Comparison of ENCODE assay signal across 8 cellular contexts in genomic region chr4:55397521-55398321, GRCh38. TPM values are rescaled to one million over a fixed set of nuclear protein-coding genes. Genes with fewer than 3 reads are reported as not detected.
DNase-seq lines count a peak whose midpoint lies in the region; ATAC-seq and TF ChIP-seq lines count a peak whose summit lies in the region.

No MANE protein-coding gene starts in this region.

- H3K9me2 ChIP-seq in PC-9 (ENCODE audit: insufficient read depth): no peaks in the 10 kb centered on the region

- intact Hi-C loops in PC-9 (cut with micrococcal nuclease; ENCODE audit: unreplicated experiment) (loop anchor here (1.0 to 5.0 kb wide), 3 partner anchors 35 to 385 kb away; partner anchors contain the start of gene SRD5A3), posterior vena cava (cut with DNase I) (loop anchor here in 1 of 2 donors (5.0 kb wide), 2 partner anchors 50 to 455 kb away; partner anchors contain the start of genes EXOC1 and SRD5A3)

- H2AFZ ChIP-seq in PC-9: no peak overlapping the region

- H3K79me2 ChIP-seq in PC-9 (ENCODE audit: low read depth): peaks cover 54% of the 10 kb centered on the region

- H3K27ac ChIP-seq in PC-9: peak overlapping the region; percentile 55

- peaks cover 23% of the 10 kb centered on the region; the same call in 1 of the 2 replicates for H3F3A ChIP-seq in PC-9 (ENCODE audit: insufficient read depth, low read depth)

- H3K4me2 ChIP-seq in PC-9: peak overlapping the region; percentile 95

- H3K27me3 Mint-ChIP-seq in activated CD8-positive, alpha-beta memory T cell treated with anti-CD3 and anti-CD28 coated beads, Interleukin-2, amount 10 ng/mL, durations not matched to agents 7 days and 5 days: no peaks in the 10 kb centered on the region
- no peaks in the 10 kb centered on the region for H3K27me3 Mint-ChIP-seq in effector memory CD8-positive, alpha-beta T cell
- no peaks in the 10 kb centered on the region for H3K27me3 Mint-ChIP-seq in naive thymus-derived CD8-positive, alpha-beta T cell

- no peaks in the 10 kb centered on the region for H3K9me3 Mint-ChIP-seq in activated CD8-positive, alpha-beta memory T cell treated with anti-CD3 and anti-CD28 coated beads, Interleukin-2, amount 10 ng/mL, durations not matched to agents 7 days and 5 days (ENCODE audit: low read depth)
- H3K9me3 Mint-ChIP-seq in effector memory CD8-positive, alpha-beta T cell: no peaks in the 10 kb centered on the region
- H3K9me3 Mint-ChIP-seq in naive thymus-derived CD8-positive, alpha-beta T cell: no peaks in the 10 kb centered on the region

- H3K4me3 ChIP-seq in PC-9: peak overlapping the region; percentile 67

- H4K20me1 ChIP-seq in PC-9 (ENCODE audit: insufficient read depth): peaks cover 36% of the 10 kb centered on the region

- CTCF ChIA-PET in activated CD8-positive, alpha-beta memory T cell treated with anti-CD3 and anti-CD28 coated beads, Interleukin-2, amount 10 ng/mL, durations not matched to agents 7 days and 5 days (lab: Charles Lee): no interaction called here
- CTCF ChIA-PET in PC-9 (lab: Charles Lee): interaction anchor here (0.7 kb wide), 1 partner anchor 52 kb away, joined by 3 read pairs; the partner anchor contains the start of gene SRD5A3

- H3K36me3 Mint-ChIP-seq in activated CD8-positive, alpha-beta memory T cell treated with anti-CD3 and anti-CD28 coated beads, Interleukin-2, amount 10 ng/mL, durations not matched to agents 7 days and 5 days: peaks cover 31% of the 10 kb centered on the region
- peaks cover 30% of the 10 kb centered on the region for H3K36me3 Mint-ChIP-seq in effector memory CD8-positive, alpha-beta T cell (ENCODE audit: insufficient read depth)
- H3K36me3 Mint-ChIP-seq in naive thymus-derived CD8-positive, alpha-beta T cell: peaks cover 0 to 24% (median 0%) of the 10 kb centered on the region in 3 donors

- H3K4me3 Mint-ChIP-seq in activated CD8-positive, alpha-beta memory T cell treated with anti-CD3 and anti-CD28 coated beads, Interleukin-2, amount 10 ng/mL, durations not matched to agents 7 days and 5 days: peak overlapping the region; percentile 94
- H3K4me3 Mint-ChIP-seq in effector memory CD8-positive, alpha-beta T cell: peak overlapping the region; percentile 95
- H3K4me3 Mint-ChIP-seq in naive thymus-derived CD8-positive, alpha-beta T cell: peak overlapping the region; percentile 79 to 93 (median 87)

- no peaks in the 10 kb centered on the region for H3K9me3 ChIP-seq in PC-9 (ENCODE audit: insufficient read depth, low read depth)

- peak overlapping the region; percentile 82 for H3K27ac Mint-ChIP-seq in activated CD8-positive, alpha-beta memory T cell treated with anti-CD3 and anti-CD28 coated beads, Interleukin-2, amount 10 ng/mL, durations not matched to agents 7 days and 5 days
- peak overlapping the region; percentile 68 to 97 for H3K27ac Mint-ChIP-seq in effector memory CD8-positive, alpha-beta T cell
- peak overlapping the region; percentile 57 to 94 (median 76) for H3K27ac Mint-ChIP-seq in naive thymus-derived CD8-positive, alpha-beta T cell

- no TSS peak for BruUV-seq in PC-9 (replicated peaks; lab: Mats Ljungman, UMichigan)

- peaks cover 47% of the 10 kb centered on the region for H3K4me1 ChIP-seq in PC-9 (replicated peaks; ENCODE audit: insufficient read depth)

- no peak for ATAC-seq in activated CD8-positive, alpha-beta memory T cell treated with anti-CD3 and anti-CD28 coated beads, Interleukin-2, amount 10 ng/mL, durations not matched to agents 7 days and 5 days
- no peak for ATAC-seq in effector memory CD8-positive, alpha-beta T cell (replicated peaks)
- ATAC-seq in naive thymus-derived CD8-positive, alpha-beta T cell: no peak

- H3K27me3 ChIP-seq in PC-9 (ENCODE audit: insufficient read depth, low read depth): no peaks in the 10 kb centered on the region

- POLR2A ChIA-PET in PC-9 (lab: Charles Lee; ENCODE audit: unreplicated experiment): no interaction called here
- POLR2A ChIA-PET in naive thymus-derived CD8-positive, alpha-beta T cell (lab: Charles Lee): interaction anchor here (0.7 kb wide), 1 partner anchor 50 kb away, joined by 3 read pairs; no protein-coding TSS in a partner anchor

- no peak for TF ChIP-seq CTCF in PC-9 (conservative IDR thresholded peaks at IDR 0.05)

- no peaks in the 10 kb centered on the region for H3K36me3 ChIP-seq in PC-9 (ENCODE audit: low read depth)

- DNase-seq in activated CD8-positive, alpha-beta memory T cell treated with anti-CD3 and anti-CD28 coated beads, Interleukin-2, amount 10 ng/mL, durations not matched to agents 7 days and 5 days: no peak
- no peak for DNase-seq in activated CD8-positive, alpha-beta memory T cell treated with anti-CD3 and anti-CD28 coated beads for 24 hours
- DNase-seq in PC-9 (peak in 1 of 2 experiments; percentile 62), NCI-H510A treated with DMSO at 0.1 percent for 48 hours (lab: John Stamatoyannopoulos, UW) (no peak), T1000 (lab: John Stamatoyannopoulos, UW) (no peak), posterior vena cava (ENCODE audit: low spot score) (no peak)
- no peak for DNase-seq in effector memory CD8-positive, alpha-beta T cell
- DNase-seq in naive thymus-derived CD8-positive, alpha-beta T cell: no peak

- peaks cover 45% of the 10 kb centered on the region for H3K4me1 Mint-ChIP-seq in activated CD8-positive, alpha-beta memory T cell treated with anti-CD3 and anti-CD28 coated beads, Interleukin-2, amount 10 ng/mL, durations not matched to agents 7 days and 5 days
- peaks cover 34 to 48% of the 10 kb centered on the region in 2 donors for H3K4me1 Mint-ChIP-seq in effector memory CD8-positive, alpha-beta T cell (ENCODE audit: low read depth in 2 of 2)
- peaks cover 20 to 51% (median 48%) of the 10 kb centered on the region in 4 donors for H3K4me1 Mint-ChIP-seq in naive thymus-derived CD8-positive, alpha-beta T cell

RNA-seq across cellular contexts. Expression of gene TMEM165, which starts 2.0 kb away (rescaled TPM):
- total RNA-seq in activated CD8-positive, alpha-beta memory T cell treated with anti-CD3 and anti-CD28 coated beads, Interleukin-2, amount 10 ng/mL, durations not matched to agents 7 days and 5 days: 10 to 100 TPM; 77.2 to 82.2 TPM
- total RNA-seq in PC-9 (2021) (61.4 and 61.8 TPM in 2 replicates), posterior vena cava (100 to 1,000 TPM; 132 to 149 TPM)
- 10 to 100 TPM; 62.5 to 63.3 TPM for total RNA-seq in naive thymus-derived CD8-positive, alpha-beta T cell
- 10 to 100 TPM; 16.0 to 32.7 (median 25.9) TPM for polyA plus RNA-seq in naive thymus-derived CD8-positive, alpha-beta T cell

RNA-seq across cellular contexts. Expression of gene SRD5A3, which starts 51.7 kb away (rescaled TPM):
- total RNA-seq in activated CD8-positive, alpha-beta memory T cell treated with anti-CD3 and anti-CD28 coated beads, Interleukin-2, amount 10 ng/mL, durations not matched to agents 7 days and 5 days: 1 to 10 TPM; 8.8 to 9.7 TPM
- total RNA-seq in PC-9 (2021) (7.3 and 9.9 TPM in 2 replicates), posterior vena cava (10 to 100 TPM in 1 of 2 donors, 1 to 10 TPM in 1; 9.7 to 10.0 TPM)
- total RNA-seq in naive thymus-derived CD8-positive, alpha-beta T cell: 1 to 10 TPM; 3.2 to 5.7 TPM
- polyA plus RNA-seq in naive thymus-derived CD8-positive, alpha-beta T cell: 10 to 100 TPM in 2 of 3 donors, 1 to 10 TPM in 1; 7.5 to 14.8 (median 12.8) TPM
